Comparison of ENCODE assay signal across 29 cellular contexts in genomic region chr2:9617296-9617695, GRCh38. TPM values are rescaled to one million over a fixed set of nuclear protein-coding genes. Genes with fewer than 3 reads are reported as not detected.
DNase-seq lines count a peak whose midpoint lies in the region; ATAC-seq and TF ChIP-seq lines count a peak whose summit lies in the region.
"Had no signal": no experiment of that assay in that cellular context is flagged by ENCODE, and none has a peak within 500 bp of the region (broad histone marks: within the 10 kb centered on the region; RNA-seq: fewer than 3 reads in every experiment).

No MANE protein-coding gene starts in this region.

- H3K4me3 Mint-ChIP-seq in activated CD8-positive, alpha-beta memory T cell treated with anti-CD3 and anti-CD28 coated beads, Interleukin-2, amount 10 ng/mL, durations not matched to agents 7 days and 5 days, result peak overlapping the region; percentile 62
- H3K4me3 Mint-ChIP-seq in CD8-positive, alpha-beta T cell, result peak overlapping the region; percentile 42
- H3K4me3 Mint-ChIP-seq in activated T-helper 1 cell treated with anti-CD3 and anti-CD28 coated beads, Interleukin-12 subunit alpha, Interleukin-12 subunit beta, Interleukin-2, Interleukin-4 antibody, amounts not matched to agents 30 ng/mL and 10 ng/mL and 1 ng/mL, durations not matched to agents 14 hours and 24 hours and 36 hours, result no peak overlapping the region
- peak overlapping the region in 7 of 10 donors; percentile 4 to 78 (median 24) for H3K4me3 Mint-ChIP-seq in naive thymus-derived CD4-positive, alpha-beta T cell
- H3K4me3 Mint-ChIP-seq: dendritic cell treated with granulocyte-macrophage colony-stimulating factor and Interleukin-4, amounts not matched to agents 40 ng/mL and 50 ng/mL, for 4 days had no signal

- no peak for ATAC-seq in activated CD8-positive, alpha-beta memory T cell treated with anti-CD3 and anti-CD28 coated beads, Interleukin-2, amount 10 ng/mL, durations not matched to agents 7 days and 5 days
- no peak for ATAC-seq in CD8-positive, alpha-beta T cell
- no peak for ATAC-seq in naive thymus-derived CD4-positive, alpha-beta T cell
- ATAC-seq in HG03095 (IDR thresholded peaks at IDR 0.05; ENCODE audit: unreplicated experiment) (no peak), upper lobe of right lung (no peak), HG03460 (IDR thresholded peaks at IDR 0.05; ENCODE audit: unreplicated experiment) (no peak)
- ATAC-seq: esophagus mucosa, left lung, Right ventricle myocardium inferior had no signal

- no peak for TF ChIP-seq CTCF in CD8-positive, alpha-beta T cell (IDR thresholded peaks at IDR 0.05)
- TF ChIP-seq CTCF in upper lobe of right lung (IDR thresholded peaks at IDR 0.05), result no peak

- H3K27me3 ChIP-seq in CD8-positive, alpha-beta T cell (ENCODE audit: insufficient read depth, low read length), result no peaks in the 10 kb centered on the region
- no peaks in the 10 kb centered on the region for H3K27me3 ChIP-seq in naive thymus-derived CD4-positive, alpha-beta T cell (ENCODE audit: control insufficient read depth in 2 of 2, insufficient read depth in 2 of 2, low read length in 2 of 2)
- H3K27me3 ChIP-seq in upper lobe of right lung, result no peaks in the 10 kb centered on the region
- H3K27me3 ChIP-seq: adrenal gland, left lung had no signal

- no peak overlapping the region for H3K4me3 ChIP-seq in CD8-positive, alpha-beta T cell (ENCODE audit: low read depth, low read length)
- H3K4me3 ChIP-seq in naive thymus-derived CD4-positive, alpha-beta T cell (ENCODE audit: low read length), result no peak overlapping the region
- H3K4me3 ChIP-seq in upper lobe of right lung, result no peak overlapping the region
- H3K4me3 ChIP-seq: adrenal gland, left lung, PC-9, thoracic aorta had no signal

- no peaks in the 10 kb centered on the region for H3K36me3 ChIP-seq in CD8-positive, alpha-beta T cell (ENCODE audit: insufficient read depth, low read length)
- no peaks in the 10 kb centered on the region for H3K36me3 ChIP-seq in naive thymus-derived CD4-positive, alpha-beta T cell (ENCODE audit: control insufficient read depth in 2 of 3, insufficient read depth in 3 of 3, low read length in 3 of 3)
- H3K36me3 ChIP-seq in upper lobe of right lung, result no peaks in the 10 kb centered on the region
- H3K36me3 ChIP-seq: adrenal gland, left lung, thoracic aorta had no signal

- peaks cover 54% of the 10 kb centered on the region for H3K4me1 ChIP-seq in CD8-positive, alpha-beta T cell (ENCODE audit: insufficient read depth, low read length)
- peaks cover 10 to 33% of the 10 kb centered on the region in 2 donors for H3K4me1 ChIP-seq in naive thymus-derived CD4-positive, alpha-beta T cell (ENCODE audit: control insufficient read depth in 2 of 2, insufficient read depth in 2 of 2, low read length in 2 of 2)
- H3K4me1 ChIP-seq in upper lobe of right lung, result peaks cover 41% of the 10 kb centered on the region

- POLR2A ChIA-PET in CD8-positive, alpha-beta T cell (lab: Charles Lee), result interaction anchor here (1.9 to 3.6 kb wide), 2 partner anchors 9 to 13 kb away, joined by 10 to 28 read pairs; partner anchors contain the start of gene YWHAQ
- POLR2A ChIA-PET in naive thymus-derived CD4-positive, alpha-beta T cell (lab: Charles Lee), result interaction anchor here (0.7 to 4.3 kb wide), 2 partner anchors 13 to 24 kb away, joined by 3 to 16 read pairs; partner anchors contain the start of gene YWHAQ

- DNase-seq in activated CD8-positive, alpha-beta memory T cell treated with anti-CD3 and anti-CD28 coated beads, Interleukin-2, amount 10 ng/mL, durations not matched to agents 7 days and 5 days, result no peak
- no peak for DNase-seq in activated CD8-positive, alpha-beta memory T cell treated with anti-CD3 and anti-CD28 coated beads, Interleukin-2, amount 50 U/mL, for 48 hours
- DNase-seq in CD8-positive, alpha-beta T cell, result no peak
- DNase-seq in activated T-helper 1 cell treated with anti-CD3 and anti-CD28 coated beads, Interleukin-12 subunit alpha, Interleukin-12 subunit beta, Interleukin-2, Interleukin-4 antibody, amounts not matched to agents 30 ng/mL and 10 ng/mL and 1 ng/mL, durations not matched to agents 14 hours and 24 hours and 36 hours (ENCODE audit: low spot score), result no peak
- DNase-seq in naive thymus-derived CD4-positive, alpha-beta T cell, result no peak
- no peak for DNase-seq in upper lobe of right lung
- DNase-seq: activated CD4-positive, CD25-positive, alpha-beta regulatory T cell; central memory CD4-positive, alpha-beta T cell; head of caudate nucleus; islet precursor cell; left lung; mesenchymal stem cell; NCI-H1436; NCI-H2081 treated with DMSO at 0.1 percent for 48 hours; NCI-H226; NCI-H526 treated with DMSO at 0.1 percent for 48 hours; PC-9; SK-N-SH; small intestine; stimulated activated naive CD4-positive, alpha-beta T cell treated with Interleukin-2 at 50 U/mL for 16 hours had no signal

- intact Hi-C loops in CD8-positive, alpha-beta T cell (cut with DNase I, micrococcal nuclease), result no loop called here
- intact Hi-C loops in activated T-helper 1 cell treated with anti-CD3 and anti-CD28 coated beads, Interleukin-12 subunit alpha, Interleukin-12 subunit beta, Interleukin-2, Interleukin-4 antibody, amounts not matched to agents 30 ng/mL and 10 ng/mL and 1 ng/mL, durations not matched to agents 14 hours and 24 hours and 36 hours (cut with micrococcal nuclease), result no loop called here
- intact Hi-C loops in naive thymus-derived CD4-positive, alpha-beta T cell (cut with micrococcal nuclease), result no loop called here
- intact Hi-C loops in upper lobe of right lung (cut with DNase I), result no loop called here

- H3K36me3 Mint-ChIP-seq in activated CD8-positive, alpha-beta memory T cell treated with anti-CD3 and anti-CD28 coated beads, Interleukin-2, amount 10 ng/mL, durations not matched to agents 7 days and 5 days, result peaks cover 61% of the 10 kb centered on the region
- H3K36me3 Mint-ChIP-seq in CD8-positive, alpha-beta T cell, result peaks cover 33% of the 10 kb centered on the region
- H3K36me3 Mint-ChIP-seq in activated T-helper 1 cell treated with anti-CD3 and anti-CD28 coated beads, Interleukin-12 subunit alpha, Interleukin-12 subunit beta, Interleukin-2, Interleukin-4 antibody, amounts not matched to agents 30 ng/mL and 10 ng/mL and 1 ng/mL, durations not matched to agents 14 hours and 24 hours and 36 hours (ENCODE audit: low read depth), result peaks cover 49% of the 10 kb centered on the region
- H3K36me3 Mint-ChIP-seq in naive thymus-derived CD4-positive, alpha-beta T cell, result peaks cover 3 to 33% (median 16%) of the 10 kb centered on the region in 5 donors

- H3K9me3 ChIP-seq in CD8-positive, alpha-beta T cell (ENCODE audit: low read length), result no peaks in the 10 kb centered on the region
- H3K9me3 ChIP-seq in naive thymus-derived CD4-positive, alpha-beta T cell (ENCODE audit: control insufficient read depth in 2 of 3, low read length in 3 of 3), result no peaks in the 10 kb centered on the region
- no peaks in the 10 kb centered on the region for H3K9me3 ChIP-seq in upper lobe of right lung
- H3K9me3 ChIP-seq: adrenal gland, left lung, SK-N-SH, thoracic aorta had no signal

- H3K9me3 Mint-ChIP-seq in activated CD8-positive, alpha-beta memory T cell treated with anti-CD3 and anti-CD28 coated beads, Interleukin-2, amount 10 ng/mL, durations not matched to agents 7 days and 5 days (ENCODE audit: low read depth), result no peaks in the 10 kb centered on the region
- H3K9me3 Mint-ChIP-seq in CD8-positive, alpha-beta T cell, result no peaks in the 10 kb centered on the region
- H3K9me3 Mint-ChIP-seq in activated T-helper 1 cell treated with anti-CD3 and anti-CD28 coated beads, Interleukin-12 subunit alpha, Interleukin-12 subunit beta, Interleukin-2, Interleukin-4 antibody, amounts not matched to agents 30 ng/mL and 10 ng/mL and 1 ng/mL, durations not matched to agents 14 hours and 24 hours and 36 hours, result no peaks in the 10 kb centered on the region
- H3K9me3 Mint-ChIP-seq in naive thymus-derived CD4-positive, alpha-beta T cell, result no peaks in the 10 kb centered on the region
- H3K9me3 Mint-ChIP-seq: dendritic cell treated with granulocyte-macrophage colony-stimulating factor and Interleukin-4, amounts not matched to agents 40 ng/mL and 50 ng/mL, for 4 days; T-helper 1 cell treated with Interleukin-12 subunit alpha and Interleukin-12 subunit beta and Interleukin-4 antibody, amounts not matched to agents 30 μg/mL and 1 μg/mL, for 36 hours had no signal

- no peaks in the 10 kb centered on the region for H3K27me3 Mint-ChIP-seq in activated CD8-positive, alpha-beta memory T cell treated with anti-CD3 and anti-CD28 coated beads, Interleukin-2, amount 10 ng/mL, durations not matched to agents 7 days and 5 days
- no peaks in the 10 kb centered on the region for H3K27me3 Mint-ChIP-seq in CD8-positive, alpha-beta T cell (ENCODE audit: low read depth)
- H3K27me3 Mint-ChIP-seq in activated T-helper 1 cell treated with anti-CD3 and anti-CD28 coated beads, Interleukin-12 subunit alpha, Interleukin-12 subunit beta, Interleukin-2, Interleukin-4 antibody, amounts not matched to agents 30 ng/mL and 10 ng/mL and 1 ng/mL, durations not matched to agents 14 hours and 24 hours and 36 hours (ENCODE audit: insufficient read depth), result no peaks in the 10 kb centered on the region
- H3K27me3 Mint-ChIP-seq in naive thymus-derived CD4-positive, alpha-beta T cell, result no peaks in the 10 kb centered on the region
- H3K27me3 Mint-ChIP-seq: dendritic cell treated with granulocyte-macrophage colony-stimulating factor and Interleukin-4, amounts not matched to agents 40 ng/mL and 50 ng/mL, for 4 days had no signal

- H3K27ac Mint-ChIP-seq in activated CD8-positive, alpha-beta memory T cell treated with anti-CD3 and anti-CD28 coated beads, Interleukin-2, amount 10 ng/mL, durations not matched to agents 7 days and 5 days, result peak overlapping the region; percentile 85
- H3K27ac Mint-ChIP-seq in CD8-positive, alpha-beta T cell, result peak overlapping the region; percentile 97
- H3K27ac Mint-ChIP-seq in activated T-helper 1 cell treated with anti-CD3 and anti-CD28 coated beads, Interleukin-12 subunit alpha, Interleukin-12 subunit beta, Interleukin-2, Interleukin-4 antibody, amounts not matched to agents 30 ng/mL and 10 ng/mL and 1 ng/mL, durations not matched to agents 14 hours and 24 hours and 36 hours, result peak overlapping the region; percentile 51
- peak overlapping the region in 4 of 9 donors; percentile 27 to 56 (median 42) for H3K27ac Mint-ChIP-seq in naive thymus-derived CD4-positive, alpha-beta T cell
- H3K27ac Mint-ChIP-seq: dendritic cell treated with granulocyte-macrophage colony-stimulating factor and Interleukin-4, amounts not matched to agents 40 ng/mL and 50 ng/mL, for 4 days had no signal

- H3K4me1 Mint-ChIP-seq in activated CD8-positive, alpha-beta memory T cell treated with anti-CD3 and anti-CD28 coated beads, Interleukin-2, amount 10 ng/mL, durations not matched to agents 7 days and 5 days, result peaks cover 91% of the 10 kb centered on the region
- H3K4me1 Mint-ChIP-seq in CD8-positive, alpha-beta T cell (ENCODE audit: low read depth), result peaks cover 95% of the 10 kb centered on the region
- peaks cover 96% of the 10 kb centered on the region for H3K4me1 Mint-ChIP-seq in activated T-helper 1 cell treated with anti-CD3 and anti-CD28 coated beads, Interleukin-12 subunit alpha, Interleukin-12 subunit beta, Interleukin-2, Interleukin-4 antibody, amounts not matched to agents 30 ng/mL and 10 ng/mL and 1 ng/mL, durations not matched to agents 14 hours and 24 hours and 36 hours (ENCODE audit: low read depth)
- peaks cover 35 to 98% (median 93%) of the 10 kb centered on the region in 7 donors for H3K4me1 Mint-ChIP-seq in naive thymus-derived CD4-positive, alpha-beta T cell

- CTCF ChIA-PET in activated CD8-positive, alpha-beta memory T cell treated with anti-CD3 and anti-CD28 coated beads, Interleukin-2, amount 10 ng/mL, durations not matched to agents 7 days and 5 days (lab: Charles Lee), result interaction anchor here (0.9 to 1.5 kb wide), 5 partner anchors 9 to 131 kb away, joined by 3 to 8 read pairs (median 4); partner anchors contain the start of gene YWHAQ
- CTCF ChIA-PET in CD8-positive, alpha-beta T cell (lab: Charles Lee), result interaction anchor here (1.2 kb wide), 1 partner anchor 13 kb away, joined by 5 read pairs; the partner anchor contains the start of gene YWHAQ
- CTCF ChIA-PET in naive thymus-derived CD4-positive, alpha-beta T cell (lab: Charles Lee), result no interaction called here

- H3K27ac ChIP-seq in CD8-positive, alpha-beta T cell (ENCODE audit: low read depth, low read length), result no peak overlapping the region
- H3K27ac ChIP-seq in naive thymus-derived CD4-positive, alpha-beta T cell (ENCODE audit: low read depth, low read length), result no peak overlapping the region
- no peak overlapping the region for H3K27ac ChIP-seq in upper lobe of right lung
- H3K27ac ChIP-seq: KMS-11, left lung, PC-9, thoracic aorta had no signal

RNA-seq across cellular contexts. Expression of gene YWHAQ, which starts 13.5 kb away (rescaled TPM):
- total RNA-seq in activated CD8-positive, alpha-beta memory T cell treated with anti-CD3 and anti-CD28 coated beads, Interleukin-2, amount 10 ng/mL, durations not matched to agents 7 days and 5 days, result 100 to 1,000 TPM; 300 to 316 TPM
- total RNA-seq in CD8-positive, alpha-beta T cell, result 100 to 1,000 TPM; 115 to 123 TPM
- 290 and 311 TPM in 2 replicates for total RNA-seq in activated T-helper 1 cell treated with anti-CD3 and anti-CD28 coated beads, Interleukin-12 subunit alpha, Interleukin-12 subunit beta, Interleukin-2, Interleukin-4 antibody, amounts not matched to agents 30 ng/mL and 10 ng/mL and 1 ng/mL, durations not matched to agents 14 hours and 24 hours and 36 hours
- 100 to 1,000 TPM in 2 of 5 experiments, 10 to 100 TPM in 3; 67.3 to 189 (median 83.3) TPM for total RNA-seq in naive thymus-derived CD4-positive, alpha-beta T cell
- polyA plus RNA-seq in naive thymus-derived CD4-positive, alpha-beta T cell, result 100 to 1,000 TPM; 118 to 185 TPM
- total RNA-seq in upper lobe of right lung, result 191 TPM
